Comparison of ENCODE assay signal across 21 cellular contexts in genomic region chr14:97489750-97490149, GRCh38.
"Had no signal": no experiment of that assay in that cellular context is flagged by ENCODE, and none has a peak within 500 bp of the region (broad histone marks: within the 10 kb centered on the region; RNA-seq: fewer than 3 reads in every experiment).

No MANE protein-coding gene starts in this region.

- H3K4me3 ChIP-seq: coronary artery, dorsolateral prefrontal cortex, esophagus muscularis mucosa, gastroesophageal sphincter, heart left ventricle, hepatocyte, lower lobe of right lung, mucosa of descending colon had no signal

- H3K9me3 ChIP-seq: gastroesophageal sphincter, lower lobe of right lung, mucosa of descending colon had no signal

- DNase-seq: dermis blood vessel endothelial cell; dorsolateral prefrontal cortex; effector CD4-positive, alpha-beta T cell; effector memory CD4-positive, alpha-beta T cell; foreskin keratinocyte; heart left ventricle; hypothalamus; islet precursor cell; kidney; kidney glomerular epithelial cell; left colon; left ventricle myocardium superior; lower lobe of right lung; mesenchymal stem cell; mucosa of descending colon had no signal

- H3K4me1 Mint-ChIP-seq: mesothelial cell of epicardium had no signal

- H3K36me3 ChIP-seq: esophagus muscularis mucosa, gastroesophageal sphincter, heart left ventricle, lower lobe of right lung had no signal

- H3K4me1 ChIP-seq: esophagus muscularis mucosa, foreskin keratinocyte, gastroesophageal sphincter, heart left ventricle, lower lobe of right lung had no signal

- H3K27ac Mint-ChIP-seq: mesothelial cell of epicardium had no signal

- H3K36me3 Mint-ChIP-seq: mesothelial cell of epicardium had no signal

- ATAC-seq: foreskin keratinocyte, gastroesophageal sphincter, heart left ventricle, left colon, left lobe of liver, left ventricle myocardium superior, mucosa of descending colon had no signal

- H3K4me3 Mint-ChIP-seq: mesothelial cell of epicardium had no signal

- H3K27me3 ChIP-seq: dorsolateral prefrontal cortex, esophagus muscularis mucosa, foreskin keratinocyte, hepatocyte had no signal

- H3K27ac ChIP-seq: coronary artery, dorsolateral prefrontal cortex, esophagus muscularis mucosa, foreskin keratinocyte, gastroesophageal sphincter, heart left ventricle, hepatocyte, lower lobe of right lung had no signal
